8 cellular contexts compared by ENCODE assay signal in the genomic region with DNA sequence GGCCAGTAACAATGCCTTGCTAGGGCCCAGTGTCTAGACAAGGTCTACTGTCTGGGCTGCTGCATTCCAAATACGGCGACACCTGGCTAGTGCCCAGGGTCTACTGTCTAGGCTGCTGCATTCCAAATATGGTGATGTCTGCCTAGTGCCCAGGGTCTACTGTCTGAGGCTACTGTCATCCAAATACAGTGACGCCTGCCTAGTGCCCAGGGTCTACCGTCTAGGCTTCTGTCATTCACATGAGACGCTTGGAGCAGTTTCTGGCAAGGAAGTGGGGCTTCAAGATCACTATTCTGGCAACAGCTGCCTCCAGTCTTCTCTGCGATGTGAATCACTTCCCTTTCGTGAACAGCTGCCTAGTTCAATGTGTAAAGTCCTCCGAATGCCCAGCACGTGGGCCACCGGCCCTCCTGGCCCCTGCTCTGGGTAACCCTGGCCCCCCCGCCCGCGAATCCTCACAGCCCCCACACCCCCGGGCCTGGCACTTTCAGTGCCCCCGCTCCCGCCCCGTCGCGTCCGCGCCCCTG. TPM values are rescaled to one million over a fixed set of nuclear protein-coding genes. Genes with fewer than 3 reads are reported as not detected.
A peak's percentile ranks its signal among the peaks of the same experiment; 100 is the strongest.
DNase-seq lines count a peak whose midpoint lies in the region; ATAC-seq and TF ChIP-seq lines count a peak whose summit lies in the region.

No MANE protein-coding gene starts in this region.

- TF ChIP-seq CTCF in WI38 (IDR thresholded peaks at IDR 0.05; ENCODE audit: low read depth, low read length), result no peak
- no peak for TF ChIP-seq CTCF in foreskin keratinocyte (conservative IDR thresholded peaks at IDR 0.05)
- no peak for TF ChIP-seq CTCF in neutrophil (IDR thresholded peaks at IDR 0.05)

- H3K27ac ChIP-seq in foreskin keratinocyte (no peak overlapping the region), neutrophil (peak overlapping the region; percentile 68)

- H3K27me3 ChIP-seq in foreskin keratinocyte (no peaks in the 10 kb centered on the region), neutrophil (no peaks in the 10 kb centered on the region)

- no peaks in the 10 kb centered on the region for H3K9me3 ChIP-seq in neutrophil

- H3K4me1 ChIP-seq in foreskin keratinocyte (peaks cover 5% of the 10 kb centered on the region), neutrophil (ENCODE audit: control insufficient read depth in 1 of 2, insufficient read depth in 1 of 2, low read depth in 1 of 2, low read length in 1 of 2) (peaks cover 14 to 16% of the 10 kb centered on the region in 2 experiments)

- DNase-seq in GM03348 (ENCODE audit: low spot score), result peak; percentile 69
- DNase-seq in HS-5 (ENCODE audit: low read depth), result peak; percentile 15
- peak in 1 of 2 donors; percentile 17 for DNase-seq in foreskin keratinocyte
- no peak for DNase-seq in NCI-H226
- DNase-seq in GOT3 (lab: John Stamatoyannopoulos, UW), result no peak

- no peaks in the 10 kb centered on the region for H3K36me3 ChIP-seq in neutrophil

- ATAC-seq in GM21515 (IDR thresholded peaks at IDR 0.05; ENCODE audit: unreplicated experiment) (peak; percentile 61), foreskin keratinocyte (peak; percentile 49)

- H3K4me3 ChIP-seq in WI38 (ENCODE audit: low read depth, low read length), result peak overlapping the region; percentile 63
- peak overlapping the region; percentile 74 to 87 for H3K4me3 ChIP-seq in neutrophil (ENCODE audit: low read depth in 1 of 2, low read length in 1 of 2)

RNA-seq across cellular contexts. Expression of a gene that starts 12.7 kb away (rescaled TPM):
- 11.5 and 17.8 TPM in 2 replicates for total RNA-seq in foreskin keratinocyte
- 10.4 and 12.9 TPM in 2 replicates for polyA plus RNA-seq in foreskin keratinocyte

RNA-seq across cellular contexts. Expression of a gene that starts 12.8 kb away (rescaled TPM):
- total RNA-seq in foreskin keratinocyte, result 12.1 and 12.9 TPM in 2 replicates
- 7.1 and 7.4 TPM in 2 replicates for polyA plus RNA-seq in foreskin keratinocyte

Comparison
In these comparisons a context has a peak if more than half of its experiments do, and no peak if none do; other contexts are left out.
1. DNase-seq: peak in GM03348 (single experiment) and HS-5 (single experiment); none in NCI-H226 (single experiment) and GOT3 (single experiment).